In the genomic region with DNA sequence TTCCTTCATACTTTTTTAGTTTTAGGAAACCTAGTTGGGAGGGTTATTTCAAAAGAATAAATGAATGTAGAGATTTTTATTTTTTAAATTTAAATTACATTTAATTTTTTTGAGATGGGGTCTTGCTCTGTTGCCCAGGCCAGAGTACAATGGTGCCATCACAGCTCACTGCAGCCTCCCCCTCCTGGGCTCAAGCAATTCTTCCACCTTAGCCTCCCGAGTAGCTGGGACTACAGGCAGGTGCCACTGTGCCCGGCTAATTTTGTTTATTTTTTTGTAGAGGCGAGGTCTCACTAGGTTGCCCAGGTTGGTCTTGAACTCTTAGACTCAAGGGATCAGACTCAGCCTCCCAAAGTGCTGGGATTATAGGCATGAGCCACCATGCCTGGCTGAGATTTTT, we compare ENCODE assay signal across 1 cellular context.
A peak's percentile ranks its signal among the peaks of the same experiment; 100 is the strongest.
TF ChIP-seq lines count a peak whose summit lies in the region.

No MANE protein-coding gene starts in this region.

TF ChIP-seq in HEK293, 187 proteins besides CTCF, POLR2A, EP300 and RAD21 (continued from another document):
- TF ChIP-seq, protein P1, sequence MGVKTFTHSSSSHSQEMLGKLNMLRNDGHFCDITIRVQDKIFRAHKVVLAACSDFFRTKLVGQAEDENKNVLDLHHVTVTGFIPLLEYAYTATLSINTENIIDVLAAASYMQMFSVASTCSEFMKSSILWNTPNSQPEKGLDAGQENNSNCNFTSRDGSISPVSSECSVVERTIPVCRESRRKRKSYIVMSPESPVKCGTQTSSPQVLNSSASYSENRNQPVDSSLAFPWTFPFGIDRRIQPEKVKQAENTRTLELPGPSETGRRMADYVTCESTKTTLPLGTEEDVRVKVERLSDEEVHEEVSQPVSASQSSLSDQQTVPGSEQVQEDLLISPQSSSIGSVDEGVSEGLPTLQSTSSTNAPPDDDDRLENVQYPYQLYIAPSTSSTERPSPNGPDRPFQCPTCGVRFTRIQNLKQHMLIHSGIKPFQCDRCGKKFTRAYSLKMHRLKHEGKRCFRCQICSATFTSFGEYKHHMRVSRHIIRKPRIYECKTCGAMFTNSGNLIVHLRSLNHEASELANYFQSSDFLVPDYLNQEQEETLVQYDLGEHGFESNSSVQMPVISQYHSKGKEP (tag by site-specific recombination; IDR thresholded peaks at IDR 0.05), result no peak
- TF ChIP-seq OSR2 (tag by site-specific recombination; IDR thresholded peaks at IDR 0.05), result no peak
- no peak for TF ChIP-seq ZNF140 (tag by site-specific recombination; IDR thresholded peaks at IDR 0.05)
- TF ChIP-seq ZNF121 (tag by site-specific recombination; IDR thresholded peaks at IDR 0.05), result peak; percentile 94
- TF ChIP-seq ZNF658 (tag by site-specific recombination; IDR thresholded peaks at IDR 0.05), result no peak
- TF ChIP-seq ZXDB (tag by site-specific recombination; IDR thresholded peaks at IDR 0.05), result no peak
- no peak for TF ChIP-seq ZNF292 (tag by site-specific recombination; IDR thresholded peaks at IDR 0.05; ENCODE audit: borderline replicate concordance, low read depth)
